In genomic region chr12:52523825-52524224, GRCh38 we compare ENCODE assay signal across 29 cellular contexts. TPM values are rescaled to one million over a fixed set of nuclear protein-coding genes. Genes with fewer than 3 reads are reported as not detected.
DNase-seq lines count a peak whose midpoint lies in the region; ATAC-seq lines count a peak whose summit lies in the region.
"Had no signal": no experiment of that assay in that cellular context is flagged by ENCODE, and none has a peak within 500 bp of the region (broad histone marks: within the 10 kb centered on the region; RNA-seq: fewer than 3 reads in every experiment).

No MANE protein-coding gene starts in this region.

- no peak overlapping the region for H3K27ac Mint-ChIP-seq in activated naive CD8-positive, alpha-beta T cell treated with anti-CD3 and anti-CD28 coated beads, Interleukin-2, amount 50 U/mL, for 24 hours
- H3K27ac Mint-ChIP-seq: CD8-positive, alpha-beta memory T cell; nephron had no signal

- H3K27me3 ChIP-seq in H7 (ENCODE audit: control insufficient read depth, insufficient read depth, low read length): no peaks in the 10 kb centered on the region
- H3K27me3 ChIP-seq in esophagus (ENCODE audit: control insufficient read depth in 1 of 2, insufficient read depth in 2 of 2, low read length in 2 of 2): no peaks in the 10 kb centered on the region
- H3K27me3 ChIP-seq: SJCRH30, tibial artery had no signal

- H3K36me3 Mint-ChIP-seq in activated naive CD8-positive, alpha-beta T cell treated with anti-CD3 and anti-CD28 coated beads, Interleukin-2, amount 50 U/mL, for 24 hours (ENCODE audit: low read depth): no peaks in the 10 kb centered on the region
- H3K36me3 Mint-ChIP-seq: CD8-positive, alpha-beta memory T cell; mesothelial cell of epicardium had no signal

- whole genome bisulfite sequencing in esophagus, 2 donors: 48 to 71% methylated on average over 4 of the region's 4 CpGs

- H3K9me3 Mint-ChIP-seq in activated naive CD8-positive, alpha-beta T cell treated with anti-CD3 and anti-CD28 coated beads, Interleukin-2, amount 50 U/mL, for 24 hours: no peaks in the 10 kb centered on the region
- H3K9me3 Mint-ChIP-seq: CD8-positive, alpha-beta memory T cell; central memory CD8-positive, alpha-beta T cell; mesothelial cell of epicardium; nephron had no signal

- H3K4me3 ChIP-seq in H7 (ENCODE audit: insufficient read depth, low read depth, low read length) (no peak overlapping the region), esophagus (ENCODE audit: low read depth in 1 of 2, low read length in 2 of 2) (no peak overlapping the region), skin epidermis (no peak overlapping the region)
- H3K4me3 ChIP-seq: prostate gland, SJCRH30, tibial artery had no signal

- peak overlapping the region; percentile 81 to 83 for H3K27ac ChIP-seq in esophagus (ENCODE audit: low read depth in 2 of 2, low read length in 1 of 2)
- peak overlapping the region in 13 of 21 experiments; percentile 12 to 92 (median 80) for H3K27ac ChIP-seq in skin epidermis
- H3K27ac ChIP-seq: SJCRH30, tibial artery had no signal

- DNase-seq in H7 (peak; percentile 10), RPMI7951 (ENCODE audit: low read depth) (peak; percentile 39), SIG-M5 treated with dmso at 0.1 percent for 504 hours (lab: John Stamatoyannopoulos, UW; ENCODE audit: unreplicated experiment) (no peak)
- no peak for DNase-seq in activated naive CD8-positive, alpha-beta T cell treated with anti-CD3 and anti-CD28 coated beads, Interleukin-2, amount 50 U/mL, for 24 hours
- DNase-seq: activated CD4-positive, alpha-beta T cell treated with anti-CD3 and anti-CD28 coated beads for 4 hours; activated naive CD4-positive, alpha-beta T cell treated with Interleukin-2 at 50 U/mL for 16 hours; activated T-cell treated with anti-CD3 and anti-CD28 coated beads for 4 hours; CD8-positive, alpha-beta memory T cell; effector CD4-positive, alpha-beta T cell; glutamatergic neuron; Kasumi-1; NCI-H1092; NCI-H2029 treated with DMSO at 0.1 percent for 48 hours; SJCRH30; stimulated activated naive CD4-positive, alpha-beta T cell treated with Interleukin-2 at 50 U/mL for 16 hours; T-helper 1 cell had no signal

- H3K36me3 ChIP-seq in H7 (replicated peaks; ENCODE audit: control insufficient read depth, insufficient read depth, low read length) (no peaks in the 10 kb centered on the region), esophagus (ENCODE audit: control insufficient read depth in 2 of 2, insufficient read depth in 2 of 2, low read length in 1 of 2) (no peaks in the 10 kb centered on the region)
- H3K36me3 ChIP-seq: prostate gland, SJCRH30, tibial artery had no signal

- H3K9me3 ChIP-seq in esophagus (ENCODE audit: control insufficient read depth in 2 of 2, insufficient read depth in 1 of 2, low read depth in 1 of 2, low read length in 1 of 2): no peaks in the 10 kb centered on the region
- H3K9me3 ChIP-seq: prostate gland, SJCRH30, tibial artery had no signal

- H3K4me1 Mint-ChIP-seq in activated naive CD8-positive, alpha-beta T cell treated with anti-CD3 and anti-CD28 coated beads, Interleukin-2, amount 50 U/mL, for 24 hours: no peaks in the 10 kb centered on the region
- H3K4me1 Mint-ChIP-seq: nephron had no signal

- H3K4me3 Mint-ChIP-seq in activated naive CD8-positive, alpha-beta T cell treated with anti-CD3 and anti-CD28 coated beads, Interleukin-2, amount 50 U/mL, for 24 hours: no peak overlapping the region
- H3K4me3 Mint-ChIP-seq: CD8-positive, alpha-beta memory T cell; central memory CD8-positive, alpha-beta T cell; mesothelial cell of epicardium; nephron had no signal

- ATAC-seq in activated naive CD8-positive, alpha-beta T cell treated with anti-CD3 and anti-CD28 coated beads, Interleukin-2, amount 50 U/mL, for 24 hours: no peak
- ATAC-seq in HG02885 (IDR thresholded peaks at IDR 0.05; ENCODE audit: poor library complexity, unreplicated experiment): no peak
- ATAC-seq: HCT116, left colon had no signal

- H3K4me1 ChIP-seq in esophagus (ENCODE audit: control insufficient read depth in 2 of 2, insufficient read depth in 2 of 2, low read length in 1 of 2): peaks cover 3 to 20% of the 10 kb centered on the region in 2 donors
- H3K4me1 ChIP-seq: prostate gland, SJCRH30 had no signal

- no peaks in the 10 kb centered on the region for H3K27me3 Mint-ChIP-seq in activated naive CD8-positive, alpha-beta T cell treated with anti-CD3 and anti-CD28 coated beads, Interleukin-2, amount 50 U/mL, for 24 hours
- H3K27me3 Mint-ChIP-seq: central memory CD8-positive, alpha-beta T cell had no signal

RNA-seq across cellular contexts. Expression of gene KRT5, which starts 3.6 kb away (rescaled TPM):
- not detected in 2 replicates for total RNA-seq in H7 (2014; rRNA removed; shearing (Covaris generic))
- not detected in 2 replicates for total RNA-seq in RPMI7951 (2014; rRNA removed; shearing (Covaris generic))
- 1,000 to 10,000 TPM; 3,653 to 6,695 TPM for polyA plus RNA-seq in esophagus
- total RNA-seq: CD8-positive, alpha-beta memory T cell; Daoy; NCI-H460; SJCRH30 had no signal
- polyA plus RNA-seq: CD8-positive, alpha-beta memory T cell had no signal

RNA-seq across cellular contexts. Expression of gene KRT71, which starts 29.1 kb away (rescaled TPM):
- total RNA-seq in H7 (2014; rRNA removed; shearing (Covaris generic)): not detected in 2 replicates
- total RNA-seq in RPMI7951 (2014; rRNA removed; shearing (Covaris generic)): not detected in 2 replicates
- polyA plus RNA-seq in esophagus: not detected
- total RNA-seq: CD8-positive, alpha-beta memory T cell; Daoy; left colon; mesothelial cell of epicardium; NCI-H460; prostate gland; SJCRH30; skeletal muscle tissue had no signal
- polyA plus RNA-seq: CD8-positive, alpha-beta memory T cell had no signal

RNA-seq across cellular contexts. Expression of gene KRT6A, which starts 30.8 kb away (rescaled TPM):
- total RNA-seq in H7 (2014; rRNA removed; shearing (Covaris generic)): not detected in 2 replicates
- not detected in 2 replicates for total RNA-seq in RPMI7951 (2014; rRNA removed; shearing (Covaris generic))
- 1,000 to 10,000 TPM in 1 of 2 donors, 100 to 1,000 TPM in 1; 945 to 7,628 TPM for polyA plus RNA-seq in esophagus
- total RNA-seq: CD8-positive, alpha-beta memory T cell; Daoy; left colon; NCI-H460; SJCRH30 had no signal
- polyA plus RNA-seq: CD8-positive, alpha-beta memory T cell had no signal

RNA-seq across cellular contexts. Expression of gene KRT74, which starts 49.8 kb away (rescaled TPM):
- not detected in 2 replicates for total RNA-seq in H7 (2014; rRNA removed; shearing (Covaris generic))
- total RNA-seq in RPMI7951 (2014; rRNA removed; shearing (Covaris generic)): not detected in 2 replicates
- under 1 TPM; 0.07 to 0.24 TPM for polyA plus RNA-seq in esophagus
- total RNA-seq: CD8-positive, alpha-beta memory T cell; Daoy; left colon; mesothelial cell of epicardium; NCI-H460; SJCRH30; skeletal muscle tissue had no signal
- polyA plus RNA-seq: CD8-positive, alpha-beta memory T cell had no signal

RNA-seq across cellular contexts. Expression of gene KRT6C, which starts 50.2 kb away (rescaled TPM):
- total RNA-seq in H7 (2014; rRNA removed; shearing (Covaris generic)): not detected in 2 replicates
- total RNA-seq in RPMI7951 (2014; rRNA removed; shearing (Covaris generic)): not detected in 2 replicates
- 100 to 1,000 TPM; 229 to 427 TPM for polyA plus RNA-seq in esophagus
- total RNA-seq: CD8-positive, alpha-beta memory T cell; Daoy; left colon; mesothelial cell of epicardium; NCI-H460; prostate gland; SJCRH30; skeletal muscle tissue had no signal
- polyA plus RNA-seq: CD8-positive, alpha-beta memory T cell had no signal

Comparison
In these comparisons a context has a peak if more than half of its experiments do, and no peak if none do; other contexts are left out.
1. DNase-seq: peak in H7 (single experiment) and RPMI7951 (single experiment); none in SIG-M5 treated with dmso at 0.1 percent for 504 hours (single experiment) and activated naive CD8-positive, alpha-beta T cell treated with anti-CD3 and anti-CD28 coated beads, Interleukin-2, amount 50 U/mL, for 24 hours (single experiment).